ENCODE assay signal across 8 cellular contexts in genomic region chr7:128738570-128739047, GRCh38. TPM values are rescaled to one million over a fixed set of nuclear protein-coding genes. Genes with fewer than 3 reads are reported as not detected.
DNase-seq lines count a peak whose midpoint lies in the region; ATAC-seq and TF ChIP-seq lines count a peak whose summit lies in the region.

No MANE protein-coding gene starts in this region.

- H2BK5ac ChIP-seq in H9 (ENCODE audit: insufficient read length, low read length) = no peak overlapping the region

- no peak for ATAC-seq in HG03457 (IDR thresholded peaks at IDR 0.05; ENCODE audit: unreplicated experiment)

- H3K9me3 Mint-ChIP-seq in H9 (no peaks in the 10 kb centered on the region), neural progenitor cell (no peaks in the 10 kb centered on the region)

- H2AFZ ChIP-seq in H9 (ENCODE audit: low read length) (no peak overlapping the region), neural progenitor cell (replicated peaks) (peak overlapping the region; percentile 31)

- H3K4me3 ChIP-seq in SK-N-MC (peak overlapping the region; percentile 96), esophagus (ENCODE audit: low read depth in 1 of 2, low read length in 2 of 2) (peak overlapping the region; percentile 83 to 96), neural progenitor cell (peak overlapping the region; percentile 83)

- H3K4me3 Mint-ChIP-seq in H9 = peak overlapping the region; percentile 93 to 97
- H3K4me3 Mint-ChIP-seq in neural progenitor cell = peak overlapping the region; percentile 96

- H2BK12ac ChIP-seq in H9 (ENCODE audit: insufficient read length, low read depth, low read length) = no peak overlapping the region

- H3K27ac Mint-ChIP-seq in H9 (peak overlapping the region; percentile 81 to 92 (median 83)), neural progenitor cell (peak overlapping the region; percentile 91)

- H3K79me2 ChIP-seq in H9 (ENCODE audit: insufficient read depth, low read length) (peaks cover 32% of the 10 kb centered on the region), neural progenitor cell (ENCODE audit: low read depth) (peaks cover 45% of the 10 kb centered on the region)

- 0 out of 2 replicates have a peak, but pooled peaks cover 5% of the 10 kb centered on the region for H3K4me1 ChIP-seq in ES-I3 (ENCODE audit: insufficient read depth, low read length)
- H3K4me1 ChIP-seq in H9 (ENCODE audit: insufficient read depth, low read length) = no peaks in the 10 kb centered on the region; the same call in 1 of the 2 replicates
- peaks cover 0 to 3% of the 10 kb centered on the region in 2 donors for H3K4me1 ChIP-seq in esophagus (ENCODE audit: control insufficient read depth in 2 of 2, insufficient read depth in 2 of 2, low read length in 1 of 2)
- H3K4me1 ChIP-seq in neural progenitor cell = peaks cover 21% of the 10 kb centered on the region

- H4K5ac ChIP-seq in H9 (ENCODE audit: insufficient read length, low read depth, low read length) = no peak overlapping the region

- peaks cover 3% of the 10 kb centered on the region for H3K79me1 ChIP-seq in H9 (ENCODE audit: insufficient read depth, low read depth, low read length, poor library complexity, severe bottlenecking)

- H3K9ac ChIP-seq in ES-I3 (ENCODE audit: low read depth, low read length) (peak overlapping the region; percentile 87), H9 (ENCODE audit: extremely low read depth, insufficient read length, low read length) (peak overlapping the region; percentile 54), SK-N-MC (ENCODE audit: insufficient read length) (peak overlapping the region; percentile 86), neural progenitor cell (no peak overlapping the region)

- H3K4me1 Mint-ChIP-seq in H9 (peaks cover 23 to 30% of the 10 kb centered on the region in 2 experiments), neural progenitor cell (peaks cover 22% of the 10 kb centered on the region)

- no CpG with 5 or more reads among the region's 8 CpGs for WGBS in H9 (ENCODE audit: extremely low coverage, insufficient read length, low lambda C conversion rate)
- WGBS in esophagus, 2 donors = 2 to 4% methylated on average over 8 of the region's 8 CpGs

- H3K23me2 ChIP-seq in H9 (ENCODE audit: insufficient read length, low read depth, low read length, poor library complexity, severe bottlenecking) = peaks cover 8% of the 10 kb centered on the region

- TF ChIP-seq CTCF in H9 (conservative IDR thresholded peaks at IDR 0.05) (no peak), neural progenitor cell (IDR thresholded peaks at IDR 0.05) (no peak)

- no peak overlapping the region for H3T11ph ChIP-seq in H9 (ENCODE audit: low read length)

- no peak overlapping the region for H2BK15ac ChIP-seq in H9 (ENCODE audit: low read depth, low read length)

- H3K14ac ChIP-seq in H9 (ENCODE audit: insufficient read depth, low read length) = peak overlapping the region; percentile 62; the same call in 1 of the 2 replicates

- no peaks in the 10 kb centered on the region; a peak in 1 of 7 replicates for H3K36me3 Mint-ChIP-seq in H9 (ENCODE audit: insufficient read depth in 1 of 3, low read depth in 3 of 3)
- H3K36me3 Mint-ChIP-seq in neural progenitor cell = peaks cover 7% of the 10 kb centered on the region

- no peak overlapping the region for H3K23ac ChIP-seq in H9 (ENCODE audit: insufficient read length, low read depth, low read length)

- no peak overlapping the region for H2BK20ac ChIP-seq in H9 (ENCODE audit: low read depth, low read length, poor library complexity, severe bottlenecking)

- no peaks in the 10 kb centered on the region for H3K9me3 ChIP-seq in ES-I3 (ENCODE audit: control insufficient read depth, insufficient read depth, low read length)
- H3K9me3 ChIP-seq in H9 (ENCODE audit: control insufficient read depth, low read depth, low read length) = no peaks in the 10 kb centered on the region
- no peaks in the 10 kb centered on the region for H3K9me3 ChIP-seq in SK-N-MC (ENCODE audit: low read depth, low read length)
- H3K9me3 ChIP-seq in esophagus (ENCODE audit: control insufficient read depth in 2 of 2, insufficient read depth in 1 of 2, low read depth in 1 of 2, low read length in 1 of 2) = no peaks in the 10 kb centered on the region
- H3K9me3 ChIP-seq in neural progenitor cell (ENCODE audit: low read depth) = no peaks in the 10 kb centered on the region

- H3K4me2 ChIP-seq in H9 (ENCODE audit: insufficient read depth, insufficient read length, low read length) (peak overlapping the region; percentile 59), neural progenitor cell (peak overlapping the region; percentile 95)

- H3K56ac ChIP-seq in H9 (ENCODE audit: insufficient read length, low read depth, low read length) = no peak overlapping the region

- no peak overlapping the region for H4K8ac ChIP-seq in H9 (replicated peaks; ENCODE audit: insufficient read length, low read depth, low read length)

- H3K27me3 ChIP-seq in H9 (ENCODE audit: insufficient read depth, low read length) (no peaks in the 10 kb centered on the region), esophagus (ENCODE audit: control insufficient read depth in 1 of 2, insufficient read depth in 2 of 2, low read length in 2 of 2) (no peaks in the 10 kb centered on the region), neural progenitor cell (no peaks in the 10 kb centered on the region)

- no peak overlapping the region for H3K4ac ChIP-seq in H9 (ENCODE audit: low read depth, low read length)

- DNase-seq in H9 = no peak
- no peak for DNase-seq in SK-N-MC (ENCODE audit: low read depth, low spot score)
- no peak for DNase-seq in neural progenitor cell (ENCODE audit: low spot score)
- DNase-seq in dermis blood vessel endothelial cell = no peak
- no peak for DNase-seq in epidermal melanocyte (ENCODE audit: insufficient read length, low spot score)

- H3K36me3 ChIP-seq in ES-I3 (ENCODE audit: insufficient read depth, low read length) (no peaks in the 10 kb centered on the region), SK-N-MC (ENCODE audit: insufficient read depth, low read length) (peaks cover 7% of the 10 kb centered on the region; the same call in 1 of the 2 replicates), esophagus (ENCODE audit: control insufficient read depth in 2 of 2, insufficient read depth in 2 of 2, low read length in 1 of 2) (no peaks in the 10 kb centered on the region), neural progenitor cell (no peaks in the 10 kb centered on the region)

- H4K20me1 ChIP-seq in H9 (ENCODE audit: control insufficient read depth, insufficient read depth, insufficient read length) (no peaks in the 10 kb centered on the region), neural progenitor cell (ENCODE audit: low read depth) (peaks cover 42% of the 10 kb centered on the region)

- no peak overlapping the region for H4K91ac ChIP-seq in H9 (ENCODE audit: insufficient read length, low read depth, low read length)

- H2AK5ac ChIP-seq in H9 (ENCODE audit: insufficient read length, low read length) = no peak overlapping the region

- peak overlapping the region; percentile 66 for H3K18ac ChIP-seq in H9 (ENCODE audit: insufficient read length, low read depth, low read length)

- peaks cover 7% of the 10 kb centered on the region for H3K27me3 Mint-ChIP-seq in H9 (ENCODE audit: low read depth)
- H3K27me3 Mint-ChIP-seq in neural progenitor cell (ENCODE audit: insufficient read depth, low read depth) = peaks cover 4% of the 10 kb centered on the region

- H2BK120ac ChIP-seq in H9 (ENCODE audit: low read depth, low read length, poor library complexity, severe bottlenecking) = no peak overlapping the region

- peaks cover 14% of the 10 kb centered on the region for H3F3A ChIP-seq in neural progenitor cell (ENCODE audit: low read depth)

- H3K27ac ChIP-seq in H9 (ENCODE audit: insufficient read length, low read depth, low read length) = no peak overlapping the region
- peak overlapping the region; percentile 66 for H3K27ac ChIP-seq in SK-N-MC
- H3K27ac ChIP-seq in esophagus (ENCODE audit: low read depth in 2 of 2, low read length in 1 of 2) = peak overlapping the region; percentile 57 to 71
- H3K27ac ChIP-seq in neural progenitor cell = peak overlapping the region; percentile 49

RNA-seq across cellular contexts. Expression of gene CALU, which starts 0.6 kb away (rescaled TPM):
- total RNA-seq in H9 (2021) (168 TPM in 2 replicates), neural progenitor cell (ENCODE audit: low replicate concordance) (176 and 234 TPM in 2 replicates), dermis blood vessel endothelial cell (421 and 506 TPM in 2 replicates)
- 10 to 100 TPM in 1 of 2 donors, 1 to 10 TPM in 1; 8.3 to 21.6 TPM for polyA plus RNA-seq in esophagus

RNA-seq across cellular contexts. Expression of gene OPN1SW, which starts 37.0 kb away (rescaled TPM):
- not detected in 2 replicates for total RNA-seq in H9 (2021)
- not detected for polyA plus RNA-seq in esophagus
- 0.46 TPM in 1 of 2 replicates, not detected in the other for total RNA-seq in neural progenitor cell (ENCODE audit: low replicate concordance)
- total RNA-seq in dermis blood vessel endothelial cell = not detected in 2 replicates

RNA-seq across cellular contexts. Expression of gene CCDC136, which starts 53.2 kb away (rescaled TPM):
- total RNA-seq in H9 (2021) (28.7 and 31.1 TPM in 2 replicates), neural progenitor cell (ENCODE audit: low replicate concordance) (93.6 and 115 TPM in 2 replicates), dermis blood vessel endothelial cell (0.88 and 1.7 TPM in 2 replicates)
- polyA plus RNA-seq in esophagus = 1 to 10 TPM; 1.4 to 1.9 TPM

Comparison
In these comparisons a context has a peak if more than half of its experiments do, and no peak if none do; other contexts are left out.
1. RNA of gene CCDC136, which starts 53.2 kb away (total RNA-seq): 93.6 to 115 TPM in neural progenitor cell and 28.7 to 31.1 TPM in H9; 0.88 to 1.7 TPM in dermis blood vessel endothelial cell; every median in the first group is over 10 times any median in the second.
2. Peak in every context shown above with its lines, with median percentiles within 50 percentile points of each other: H3K4me3 ChIP-seq.